25 cellular contexts compared by ENCODE assay signal in genomic region chr13:27851049-27851448, GRCh38. TPM values are rescaled to one million over a fixed set of nuclear protein-coding genes. Genes with fewer than 3 reads are reported as not detected.
DNase-seq lines count a peak whose midpoint lies in the region; ATAC-seq, FAIRE-seq and TF ChIP-seq lines count a peak whose summit lies in the region.
"Had no signal": no experiment of that assay in that cellular context is flagged by ENCODE, and none has a peak within 500 bp of the region (broad histone marks: within the 10 kb centered on the region; RNA-seq: fewer than 3 reads in every experiment).

No MANE protein-coding gene starts in this region.

- CTCF ChIA-PET in activated CD8-positive, alpha-beta memory T cell treated with anti-CD3 and anti-CD28 coated beads, Interleukin-2, amount 10 ng/mL, durations not matched to agents 7 days and 5 days (lab: Charles Lee) = no interaction called here
- CTCF ChIA-PET in activated CD4-positive, alpha-beta memory T cell treated with anti-CD3 and anti-CD28 coated beads for 36 hours (lab: Charles Lee) = no interaction called here

- no peaks in the 10 kb centered on the region for H3K36me3 Mint-ChIP-seq in activated CD8-positive, alpha-beta memory T cell treated with anti-CD3 and anti-CD28 coated beads, Interleukin-2, amount 10 ng/mL, durations not matched to agents 7 days and 5 days
- H3K36me3 Mint-ChIP-seq in activated CD4-positive, alpha-beta memory T cell treated with anti-CD3 and anti-CD28 coated beads for 36 hours = no peaks in the 10 kb centered on the region

- H3K27ac ChIP-seq in duodenal mucosa (ENCODE audit: low read depth, low read length) (peak overlapping the region; percentile 59), pancreas (no peak overlapping the region)
- H3K27ac ChIP-seq: SJCRH30 had no signal

- H3K4me1 Mint-ChIP-seq in activated CD8-positive, alpha-beta memory T cell treated with anti-CD3 and anti-CD28 coated beads, Interleukin-2, amount 10 ng/mL, durations not matched to agents 7 days and 5 days = no peaks in the 10 kb centered on the region
- no peaks in the 10 kb centered on the region for H3K4me1 Mint-ChIP-seq in activated CD4-positive, alpha-beta memory T cell treated with anti-CD3 and anti-CD28 coated beads for 36 hours (ENCODE audit: low read depth)

- FAIRE-seq in pancreas (lab: Jason Lieb, UNC) = no peak
- FAIRE-seq: D721Med, RCC 7860 had no signal

- DNase-seq in SIG-M5 treated with dmso at 0.1 percent for 504 hours (lab: John Stamatoyannopoulos, UW; ENCODE audit: unreplicated experiment) (peak; percentile 39), SIG-M5 (lab: John Stamatoyannopoulos, UW) (no peak), pancreas (no peak), lower leg skin (ENCODE audit: low spot score in 2 of 2) (no peak)
- no peak for DNase-seq in activated CD8-positive, alpha-beta memory T cell treated with anti-CD3 and anti-CD28 coated beads, Interleukin-2, amount 10 ng/mL, durations not matched to agents 7 days and 5 days
- DNase-seq in activated CD4-positive, alpha-beta memory T cell treated with anti-CD3 and anti-CD28 coated beads for 36 hours = no peak
- DNase-seq: H9; Karpas-422; NCI-H1048; NCI-H1417; NCI-H1694; NCI-H2029 treated with DMSO at 0.1 percent for 48 hours; NCI-H446 treated with DMSO at 0.1 percent for 48 hours; NCI-H82; NK-92 treated with Interleukin-12 subunit alpha and Interleukin-12 subunit beta, amount 100 ng/mL, for 24 hours; SJCRH30 had no signal

- H3K9me3 Mint-ChIP-seq in activated CD8-positive, alpha-beta memory T cell treated with anti-CD3 and anti-CD28 coated beads, Interleukin-2, amount 10 ng/mL, durations not matched to agents 7 days and 5 days (ENCODE audit: low read depth) = no peaks in the 10 kb centered on the region
- no peaks in the 10 kb centered on the region for H3K9me3 Mint-ChIP-seq in activated CD4-positive, alpha-beta memory T cell treated with anti-CD3 and anti-CD28 coated beads for 36 hours
- H3K9me3 Mint-ChIP-seq: GM23338, H9 had no signal

- peaks cover 0 to 8% of the 10 kb centered on the region in 2 donors for H3K27me3 ChIP-seq in duodenal mucosa (ENCODE audit: control insufficient read depth in 1 of 2, insufficient read depth in 2 of 2, low read length in 2 of 2)
- H3K27me3 ChIP-seq in pancreas = no peaks in the 10 kb centered on the region

- H3K36me3 ChIP-seq in duodenal mucosa (ENCODE audit: control insufficient read depth in 1 of 2, insufficient read depth in 2 of 2, low read length in 2 of 2) (no peaks in the 10 kb centered on the region), pancreas (no peaks in the 10 kb centered on the region)
- H3K36me3 ChIP-seq: SJCRH30 had no signal

- TF ChIP-seq CTCF in pancreas (IDR thresholded peaks at IDR 0.05) = no peak
- TF ChIP-seq CTCF in lower leg skin (IDR thresholded peaks at IDR 0.05) = no peak

- ATAC-seq in pancreas = peak in 3 of 4 donors; percentile 31 to 67 (median 55)
- ATAC-seq in activated CD8-positive, alpha-beta memory T cell treated with anti-CD3 and anti-CD28 coated beads, Interleukin-2, amount 10 ng/mL, durations not matched to agents 7 days and 5 days = no peak
- ATAC-seq: GM23338, SK-N-SH treated with all-trans-retinoic acid at 6 μM for 48 hours had no signal

- intact Hi-C loops in pancreas (cut with DNase I) (no loop called here), lower leg skin (cut with DNase I; ENCODE audit: low total_unique reads) (loop anchor here (5.0 kb wide), 1 partner anchor 86 kb away; no protein-coding TSS in a partner anchor)
- intact Hi-C loops in activated CD4-positive, alpha-beta memory T cell treated with anti-CD3 and anti-CD28 coated beads for 36 hours (cut with micrococcal nuclease) = no loop called here

- H3K9ac ChIP-seq in duodenal mucosa (ENCODE audit: low read depth in 1 of 2, low read length in 2 of 2) = peak overlapping the region in 1 of 2 donors; percentile 70

- H3K4me3 Mint-ChIP-seq in activated CD8-positive, alpha-beta memory T cell treated with anti-CD3 and anti-CD28 coated beads, Interleukin-2, amount 10 ng/mL, durations not matched to agents 7 days and 5 days = no peak overlapping the region
- H3K4me3 Mint-ChIP-seq in activated CD4-positive, alpha-beta memory T cell treated with anti-CD3 and anti-CD28 coated beads for 36 hours = no peak overlapping the region
- H3K4me3 Mint-ChIP-seq: GM23338, H9 had no signal

- H3K4me3 ChIP-seq in duodenal mucosa (ENCODE audit: low read depth in 1 of 2, low read length in 2 of 2) (peak overlapping the region; percentile 4 to 23), pancreas (no peak overlapping the region), lower leg skin (ENCODE audit: low read depth, poor library complexity, severe bottlenecking) (no peak overlapping the region)
- H3K4me3 ChIP-seq: GM23338, SJCRH30 had no signal

- TF ChIP-seq POLR2A in lower leg skin (IDR thresholded peaks at IDR 0.05) = no peak

- peaks cover 25% of the 10 kb centered on the region for H3K27me3 Mint-ChIP-seq in activated CD8-positive, alpha-beta memory T cell treated with anti-CD3 and anti-CD28 coated beads, Interleukin-2, amount 10 ng/mL, durations not matched to agents 7 days and 5 days
- peaks cover 33% of the 10 kb centered on the region for H3K27me3 Mint-ChIP-seq in activated CD4-positive, alpha-beta memory T cell treated with anti-CD3 and anti-CD28 coated beads for 36 hours

- H3K4me1 ChIP-seq in duodenal mucosa (ENCODE audit: control insufficient read depth in 1 of 2, insufficient read depth in 2 of 2, low read length in 2 of 2) (peaks cover 35 to 43% of the 10 kb centered on the region in 2 donors), pancreas (no peaks in the 10 kb centered on the region)
- H3K4me1 ChIP-seq: SJCRH30 had no signal

- POLR2A ChIA-PET in activated CD4-positive, alpha-beta memory T cell treated with anti-CD3 and anti-CD28 coated beads for 36 hours (lab: Charles Lee) = no interaction called here

- no peak overlapping the region for H3K27ac Mint-ChIP-seq in activated CD8-positive, alpha-beta memory T cell treated with anti-CD3 and anti-CD28 coated beads, Interleukin-2, amount 10 ng/mL, durations not matched to agents 7 days and 5 days
- H3K27ac Mint-ChIP-seq in activated CD4-positive, alpha-beta memory T cell treated with anti-CD3 and anti-CD28 coated beads for 36 hours = no peak overlapping the region
- H3K27ac Mint-ChIP-seq: GM23338, H9 had no signal

- H3K9me3 ChIP-seq in duodenal mucosa (ENCODE audit: control insufficient read depth in 1 of 2, low read length in 2 of 2) (no peaks in the 10 kb centered on the region), pancreas (no peaks in the 10 kb centered on the region)
- H3K9me3 ChIP-seq: SJCRH30 had no signal

- 45 to 61% methylated on average over 5 of the region's 5 CpGs for WGBS in pancreas, 2 donors
- 51 to 59% methylated on average over 4 to 5 of the region's 5 CpGs for WGBS in lower leg skin, 2 donors

RNA-seq across cellular contexts. Expression of gene GSX1, which starts 58.8 kb away (rescaled TPM):
- total RNA-seq in pancreas = not detected
- polyA plus RNA-seq in pancreas = not detected
- total RNA-seq in activated CD8-positive, alpha-beta memory T cell treated with anti-CD3 and anti-CD28 coated beads, Interleukin-2, amount 10 ng/mL, durations not matched to agents 7 days and 5 days = not detected
- not detected for total RNA-seq in lower leg skin
- not detected for total RNA-seq in activated CD4-positive, alpha-beta memory T cell treated with anti-CD3 and anti-CD28 coated beads for 36 hours
- total RNA-seq: A172, GM23338, H9, HT-29, OCI-LY7, SJCRH30 had no signal
- polyA plus RNA-seq: BJ, GM23338 had no signal

Comparison
In these comparisons a context has a peak if more than half of its experiments do, and no peak if none do; other contexts are left out.
1. H3K4me3 ChIP-seq: peak in duodenal mucosa (2 of 2); none in pancreas (0 of 4) and lower leg skin (single experiment).